Comparison of ENCODE assay signal across 11 cellular contexts in the genomic region with DNA sequence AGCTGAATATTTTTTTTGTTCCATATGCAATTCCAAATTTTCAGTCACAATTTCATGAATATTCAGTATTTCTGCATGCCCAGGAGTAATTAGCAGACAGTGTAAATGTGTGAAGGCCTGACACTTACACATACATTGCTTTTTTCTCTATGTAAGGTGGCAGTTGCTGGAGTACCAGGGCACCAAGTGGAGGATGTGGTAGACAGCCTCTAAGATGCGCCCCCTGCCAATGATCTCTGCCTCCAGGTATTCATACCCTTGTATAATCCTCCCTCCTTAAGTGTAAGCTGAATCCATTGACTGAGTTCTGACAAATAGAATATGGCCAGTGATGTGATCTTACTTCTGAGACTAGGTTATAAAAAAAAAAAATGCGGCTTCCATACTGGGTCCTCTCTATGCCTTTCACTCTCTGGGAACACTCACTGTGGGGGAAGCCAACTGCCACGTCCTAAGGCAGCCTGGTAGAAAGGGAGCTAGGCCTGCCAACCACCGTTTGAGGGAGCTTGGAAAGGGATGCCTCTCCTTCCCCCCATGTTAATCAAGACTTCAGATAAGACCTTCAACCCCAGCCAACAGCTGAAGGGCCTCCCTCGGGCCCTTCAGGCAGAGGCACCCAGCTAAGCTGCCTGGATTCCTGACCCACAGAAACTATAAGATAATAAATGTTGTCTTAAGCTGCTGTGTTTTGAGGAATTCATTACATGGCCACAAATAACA.
DNase-seq lines count a peak whose midpoint lies in the region; ATAC-seq and TF ChIP-seq lines count a peak whose summit lies in the region.
"Had no signal": no experiment of that assay in that cellular context is flagged by ENCODE, and none has a peak within 500 bp of the region (broad histone marks: within the 10 kb centered on the region; RNA-seq: fewer than 3 reads in every experiment).

No MANE protein-coding gene starts in this region.

- ATAC-seq in HG03280 (IDR thresholded peaks at IDR 0.05; ENCODE audit: unreplicated experiment): no peak

- peak overlapping the region; percentile 83 for H3K27ac ChIP-seq in brain microvascular endothelial cell
- H3K27ac ChIP-seq in testis: peak overlapping the region; percentile 80

- no peak for TF ChIP-seq CTCF in brain microvascular endothelial cell (IDR thresholded peaks at IDR 0.05; ENCODE audit: low read depth, low read length, missing control alignments)
- TF ChIP-seq CTCF in mesothelial cell of epicardium (IDR thresholded peaks at IDR 0.05; ENCODE audit: unreplicated experiment): no peak
- TF ChIP-seq CTCF in testis (IDR thresholded peaks at IDR 0.05): no peak

- no peak overlapping the region for H3K4me3 ChIP-seq in brain microvascular endothelial cell (ENCODE audit: low read depth, low read length)
- no peak overlapping the region for H3K4me3 ChIP-seq in testis

- H3K27me3 ChIP-seq in brain microvascular endothelial cell (replicated peaks) (no peaks in the 10 kb centered on the region), testis (no peaks in the 10 kb centered on the region)

- peak overlapping the region; percentile 87 for H3K4me3 Mint-ChIP-seq in activated CD4-positive, alpha-beta T cell treated with anti-CD3 and anti-CD28 coated beads, Interleukin-2, amount 10 ng/mL, durations not matched to agents 7 days and 5 days
- H3K4me3 Mint-ChIP-seq in mesothelial cell of epicardium: peak overlapping the region; percentile 5

- no peaks in the 10 kb centered on the region for H3K27me3 Mint-ChIP-seq in activated CD4-positive, alpha-beta T cell treated with anti-CD3 and anti-CD28 coated beads, Interleukin-2, amount 10 ng/mL, durations not matched to agents 7 days and 5 days
- H3K27me3 Mint-ChIP-seq in mesothelial cell of epicardium (ENCODE audit: low read depth): no peaks in the 10 kb centered on the region

- H3K36me3 ChIP-seq in brain microvascular endothelial cell (replicated peaks): no peaks in the 10 kb centered on the region
- no peaks in the 10 kb centered on the region for H3K36me3 ChIP-seq in testis (ENCODE audit: low read depth, missing control alignments)

- no peak for TF ChIP-seq POLR2A in testis (IDR thresholded peaks at IDR 0.05)

- in situ Hi-C loops in brain microvascular endothelial cell (cut with HindIII; ENCODE audit: low pct_ligation_motif_present, low sequenced_read_pairs): no loop called here

- intact Hi-C loops in testis (cut with DNase I; ENCODE audit: low total_unique reads): no loop called here

- H3K36me3 Mint-ChIP-seq in activated CD4-positive, alpha-beta T cell treated with anti-CD3 and anti-CD28 coated beads, Interleukin-2, amount 10 ng/mL, durations not matched to agents 7 days and 5 days (ENCODE audit: low read depth): peaks cover 7% of the 10 kb centered on the region
- no peaks in the 10 kb centered on the region for H3K36me3 Mint-ChIP-seq in mesothelial cell of epicardium

- peaks cover 44% of the 10 kb centered on the region for H3K4me1 Mint-ChIP-seq in activated CD4-positive, alpha-beta T cell treated with anti-CD3 and anti-CD28 coated beads, Interleukin-2, amount 10 ng/mL, durations not matched to agents 7 days and 5 days
- H3K4me1 Mint-ChIP-seq in mesothelial cell of epicardium: peaks cover 58% of the 10 kb centered on the region

- peak overlapping the region; percentile 99 for H3K27ac Mint-ChIP-seq in activated CD4-positive, alpha-beta T cell treated with anti-CD3 and anti-CD28 coated beads, Interleukin-2, amount 10 ng/mL, durations not matched to agents 7 days and 5 days
- peak overlapping the region; percentile 98 for H3K27ac Mint-ChIP-seq in mesothelial cell of epicardium

- CTCF ChIA-PET in activated CD4-positive, alpha-beta T cell treated with anti-CD3 and anti-CD28 coated beads, Interleukin-2, amount 10 ng/mL, durations not matched to agents 7 days and 5 days (lab: Charles Lee): interaction anchor here (0.6 to 1.8 kb wide), 7 partner anchors 8 to 573 kb away, joined by 3 to 5 read pairs (median 4); no protein-coding TSS in a partner anchor

- 57 to 71% methylated on average over 5 of the region's 5 CpGs for WGBS in testis, 2 donors

- H3K9me3 ChIP-seq in testis: no peaks in the 10 kb centered on the region

- POLR2A ChIA-PET in activated CD4-positive, alpha-beta T cell treated with anti-CD3 and anti-CD28 coated beads, Interleukin-2, amount 10 ng/mL, durations not matched to agents 7 days and 5 days (lab: Charles Lee): interaction anchor here (0.8 kb wide), 1 partner anchor 13 kb away, joined by 12 read pairs; no protein-coding TSS in a partner anchor

- H3K4me1 ChIP-seq in testis: peaks cover 56% of the 10 kb centered on the region

- H3K9me3 Mint-ChIP-seq in activated CD4-positive, alpha-beta T cell treated with anti-CD3 and anti-CD28 coated beads, Interleukin-2, amount 10 ng/mL, durations not matched to agents 7 days and 5 days: no peaks in the 10 kb centered on the region
- no peaks in the 10 kb centered on the region for H3K9me3 Mint-ChIP-seq in mesothelial cell of epicardium

- no peak for DNase-seq in activated CD4-positive, alpha-beta T cell treated with anti-CD3 and anti-CD28 coated beads, Interleukin-2, amount 10 ng/mL, durations not matched to agents 7 days and 5 days
- no peak for DNase-seq in activated CD4-positive, alpha-beta T cell treated with anti-CD3 and anti-CD28 coated beads for 48 hours
- DNase-seq in brain microvascular endothelial cell (no peak), mesothelial cell of epicardium (ENCODE audit: low spot score in 2 of 2, unreplicated experiment in 2 of 2) (no peak), testis (no peak), COLO829 (ENCODE audit: low spot score) (no peak)
- DNase-seq in activated T-cell treated with anti-CD3 and anti-CD28 coated beads, Interleukin-2, amount 50 U/mL, for 1 hour: no peak
- DNase-seq: mesendoderm, NCI-H2029, T1000 had no signal
